In the genomic region with DNA sequence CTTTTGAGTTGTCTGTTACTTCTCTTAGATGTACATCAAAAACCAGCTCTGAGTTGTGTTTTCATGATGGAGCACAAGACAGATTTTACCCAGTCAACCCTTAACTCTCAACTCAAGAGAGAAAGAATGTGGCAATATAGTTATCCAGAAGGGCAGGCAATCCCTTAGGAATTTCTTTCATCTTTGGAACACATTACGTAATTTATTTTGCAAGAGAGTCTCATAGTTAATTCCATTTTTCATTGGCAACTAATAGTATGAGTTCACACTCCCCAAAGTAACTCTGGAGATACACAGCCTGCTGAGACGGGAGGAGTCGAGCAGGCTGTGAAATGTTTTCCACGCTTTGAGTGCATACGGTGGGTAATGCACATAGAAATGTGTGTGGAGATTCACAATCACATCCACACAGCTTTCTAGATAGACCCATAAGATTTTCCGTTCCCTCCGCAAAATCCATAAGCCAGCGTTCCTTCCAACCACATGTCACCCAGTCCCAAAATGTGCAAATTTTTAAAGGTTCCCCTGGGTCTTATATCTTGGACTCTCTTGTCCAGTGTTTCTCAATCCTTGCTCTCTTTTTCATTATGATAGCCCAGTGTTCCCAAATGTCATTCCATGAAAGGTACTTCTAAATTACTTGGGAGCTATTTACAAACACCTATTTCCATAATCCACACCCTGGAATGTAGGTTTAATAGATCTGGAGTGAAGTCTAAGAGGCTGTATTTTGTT, we compare ENCODE assay signal across 13 cellular contexts. TPM values are rescaled to one million over a fixed set of nuclear protein-coding genes. Genes with fewer than 3 reads are reported as not detected.
DNase-seq lines count a peak whose midpoint lies in the region; ATAC-seq and TF ChIP-seq lines count a peak whose summit lies in the region.
"Had no signal": no experiment of that assay in that cellular context is flagged by ENCODE, and none has a peak within 500 bp of the region (broad histone marks: within the 10 kb centered on the region; RNA-seq: fewer than 3 reads in every experiment).

No MANE protein-coding gene starts in this region.

- H3K27ac ChIP-seq in right cardiac atrium (ENCODE audit: low read length): peak overlapping the region; percentile 74
- peak overlapping the region; percentile 88 for H3K27ac ChIP-seq in subcutaneous abdominal adipose tissue (ENCODE audit: low read depth, low read length)
- no peak overlapping the region for H3K27ac ChIP-seq in effector memory CD4-positive, alpha-beta T cell (ENCODE audit: insufficient read depth, low read length, poor library complexity, severe bottlenecking)

- WGBS in right cardiac atrium: 66% methylated on average over 8 of the region's 8 CpGs

- peak overlapping the region in 2 of 5 donors; percentile 26 to 64 for H3K9ac ChIP-seq in subcutaneous abdominal adipose tissue (ENCODE audit: low read length in 5 of 5)

- H3K9me3 Mint-ChIP-seq in HFFc6: no peaks in the 10 kb centered on the region

- H3K27ac Mint-ChIP-seq in HFFc6: no peak overlapping the region
- H3K27ac Mint-ChIP-seq: progenitor cell of endocrine pancreas had no signal

- no peaks in the 10 kb centered on the region for H3K27me3 Mint-ChIP-seq in HFFc6 (ENCODE audit: insufficient read depth)
- H3K27me3 Mint-ChIP-seq: progenitor cell of endocrine pancreas had no signal

- H3K27me3 ChIP-seq in right cardiac atrium (ENCODE audit: control insufficient read depth, insufficient read depth) (no peaks in the 10 kb centered on the region), subcutaneous abdominal adipose tissue (ENCODE audit: control insufficient read depth in 5 of 5, insufficient read depth in 4 of 5, low read length in 5 of 5) (no peaks in the 10 kb centered on the region)
- H3K27me3 ChIP-seq in effector memory CD4-positive, alpha-beta T cell (replicated peaks; ENCODE audit: control insufficient read depth, insufficient read depth, low read length, poor library complexity, severe bottlenecking): no peaks in the 10 kb centered on the region

- DNase-seq in HFFc6 (peak; percentile 23), epithelial cell of esophagus (ENCODE audit: low read depth) (peak; percentile 52), right cardiac atrium (no peak), medulla oblongata (ENCODE audit: extremely low spot score) (no peak)
- DNase-seq in effector memory CD4-positive, alpha-beta T cell: no peak
- DNase-seq: C1 segment of cervical spinal cord; erythroblast; NCI-H1105; stimulated activated CD4-positive, alpha-beta T cell treated with anti-CD3 and anti-CD28 coated beads, Interleukin-2, amount 100 ng/mL, for 48 hours had no signal

- TF ChIP-seq CTCF in HFFc6 (IDR thresholded peaks at IDR 0.05) (no peak), epithelial cell of esophagus (IDR thresholded peaks at IDR 0.05; ENCODE audit: insufficient read depth, low read depth, low read length, missing control alignments) (no peak)

- H3K4me1 Mint-ChIP-seq in HFFc6 (ENCODE audit: low read depth): peaks cover 24% of the 10 kb centered on the region

- peak; percentile 83 to 88 for ATAC-seq in right cardiac atrium
- ATAC-seq in HG02852 (IDR thresholded peaks at IDR 0.05; ENCODE audit: unreplicated experiment): no peak
- ATAC-seq in HG03520 (IDR thresholded peaks at IDR 0.05; ENCODE audit: unreplicated experiment): no peak

- no peak overlapping the region for H3K4me3 ChIP-seq in epithelial cell of esophagus (ENCODE audit: low read length)
- no peak overlapping the region for H3K4me3 ChIP-seq in right cardiac atrium (ENCODE audit: low read length)
- peak overlapping the region in 3 of 5 donors; percentile 20 to 39 (median 35) for H3K4me3 ChIP-seq in subcutaneous abdominal adipose tissue (ENCODE audit: low read depth in 1 of 5, low read length in 5 of 5)
- no peak overlapping the region for H3K4me3 ChIP-seq in effector memory CD4-positive, alpha-beta T cell (ENCODE audit: insufficient read depth, low read depth, low read length, poor library complexity, severe bottlenecking)

- H3K36me3 ChIP-seq in subcutaneous abdominal adipose tissue (ENCODE audit: control insufficient read depth in 5 of 5, insufficient read depth in 5 of 5, low read length in 5 of 5): no peaks in the 10 kb centered on the region
- no peaks in the 10 kb centered on the region for H3K36me3 ChIP-seq in effector memory CD4-positive, alpha-beta T cell (ENCODE audit: control insufficient read depth, insufficient read depth, low read length)

- no peaks in the 10 kb centered on the region for H3K9me3 ChIP-seq in right cardiac atrium (ENCODE audit: control insufficient read depth, low read length)
- no peaks in the 10 kb centered on the region for H3K9me3 ChIP-seq in subcutaneous abdominal adipose tissue (ENCODE audit: control insufficient read depth in 5 of 5, low read length in 5 of 5)
- H3K9me3 ChIP-seq in effector memory CD4-positive, alpha-beta T cell (ENCODE audit: control insufficient read depth, low read length): no peaks in the 10 kb centered on the region

- H3K4me1 ChIP-seq in right cardiac atrium (ENCODE audit: control insufficient read depth, insufficient read depth, low read length) (peaks cover 8% of the 10 kb centered on the region), subcutaneous abdominal adipose tissue (ENCODE audit: control insufficient read depth in 5 of 5, insufficient read depth in 5 of 5, low read length in 5 of 5) (peaks cover 8 to 48% (median 34%) of the 10 kb centered on the region in 5 donors)
- H3K4me1 ChIP-seq in effector memory CD4-positive, alpha-beta T cell (ENCODE audit: control insufficient read depth, insufficient read depth, low read length, poor library complexity, severe bottlenecking): no peaks in the 10 kb centered on the region

- 0 out of 2 replicates have a peak, but pooled peaks cover 5% of the 10 kb centered on the region for H3K36me3 Mint-ChIP-seq in HFFc6 (ENCODE audit: low read depth)

- intact Hi-C loops in right cardiac atrium (cut with DNase I): loop anchor here in 1 of 4 donors (2.0 kb wide), 1 partner anchor 15 kb away; no protein-coding TSS in a partner anchor

- no peak overlapping the region for H3K4me3 Mint-ChIP-seq in HFFc6

RNA-seq across cellular contexts. Expression of gene CDRT4, which starts 8.4 kb away (rescaled TPM):
- total RNA-seq in HFFc6 (2021; fragmentation: NEBNext Ultra II Directional; extraction: Animal tissue kit (Norgen Biotek cat#: 25700)): 1 to 10 TPM in 5 of 6 experiments, under 1 TPM in 1; 0.60 to 2.5 (median 1.3) TPM
- 1 to 10 TPM; 1.4 to 3.6 (median 2.3) TPM for total RNA-seq in right cardiac atrium
- polyA plus RNA-seq in right cardiac atrium: 2.7 TPM

Comparison
In these comparisons a context has a peak if more than half of its experiments do, and no peak if none do; other contexts are left out.
1. DNase-seq: peak in HFFc6 (single experiment) and epithelial cell of esophagus (single experiment); none in right cardiac atrium (0 of 3), medulla oblongata (single experiment) and effector memory CD4-positive, alpha-beta T cell (0 of 3).
2. H3K4me3 ChIP-seq: peak in subcutaneous abdominal adipose tissue (3 of 5); none in epithelial cell of esophagus (single experiment), right cardiac atrium (single experiment) and effector memory CD4-positive, alpha-beta T cell (single experiment).
3. ATAC-seq: peak in right cardiac atrium (2 of 2); none in HG02852 (single experiment) and HG03520 (single experiment).